25 cellular contexts compared by ENCODE assay signal in the genomic region with DNA sequence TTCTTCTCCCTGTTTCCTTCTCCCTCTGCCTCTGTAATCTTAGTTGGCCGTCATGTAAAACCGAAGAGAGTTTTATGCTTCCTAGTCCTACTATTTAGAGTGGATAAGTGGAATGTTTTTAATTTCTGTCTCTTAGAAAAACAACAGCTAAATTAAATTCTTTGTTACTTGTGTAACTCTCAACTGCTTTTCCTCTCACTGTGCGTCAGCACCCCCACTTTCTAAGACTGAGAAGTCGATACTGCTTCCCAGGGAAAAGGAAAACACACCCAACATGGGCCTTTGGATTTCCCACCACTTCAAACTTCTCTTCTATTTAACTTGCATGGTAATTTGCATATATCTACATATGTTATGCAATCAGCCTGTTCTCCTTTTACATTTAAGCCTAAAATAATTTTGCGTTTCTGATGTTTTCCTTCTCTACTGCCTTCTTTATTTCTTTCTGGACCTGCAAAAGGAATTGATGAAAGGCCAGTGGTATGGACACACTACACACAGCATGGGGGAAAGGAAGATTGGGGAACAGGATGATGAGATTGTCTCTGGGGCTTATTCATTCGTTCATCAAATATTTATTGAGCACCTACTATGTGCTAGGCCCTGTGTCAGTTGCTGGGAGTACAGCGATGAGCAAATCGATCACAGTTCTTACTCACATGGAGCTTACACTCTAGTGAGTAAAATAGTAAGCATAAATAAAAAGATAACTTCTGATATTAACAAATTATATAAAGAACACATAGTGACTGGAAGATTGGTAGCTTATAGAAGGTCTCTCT.
"Had no signal": no experiment of that assay in that cellular context is flagged by ENCODE, and none has a peak within 500 bp of the region (broad histone marks: within the 10 kb centered on the region; RNA-seq: fewer than 3 reads in every experiment).

No MANE protein-coding gene starts in this region.

- DNase-seq: activated CD4-positive, alpha-beta T cell treated with anti-CD3 and anti-CD28 coated beads, Interleukin-2, amount 10 ng/mL, durations not matched to agents 24 days and 14 days; activated CD4-positive, alpha-beta T cell treated with anti-CD3 and anti-CD28 coated beads, Interleukin-2, amount 50 U/mL, for 4 hours; activated CD8-positive, alpha-beta T cell treated with anti-CD3 and anti-CD28 coated beads for 36 hours; activated gamma-delta T cell; activated naive CD4-positive, alpha-beta T cell treated with Interleukin-2 at 50 U/mL for 16 hours; activated T-cell treated with anti-CD3 and anti-CD28 coated beads, Interleukin-2, amount 50 U/mL, for 1 hour; caudate nucleus; NCI-H1092 treated with DMSO at 0.1 percent for 48 hours; NCI-H1417; NCI-H146; NCI-H187; NCI-H2029 treated with DMSO at 0.1 percent for 48 hours; NCI-H2107; NCI-H2171; NCI-H510A; NCI-H748 treated with DMSO at 0.1 percent for 48 hours; NK-92 treated with Interleukin-12 subunit alpha and Interleukin-12 subunit beta, amount 100 ng/mL, for 24 hours; PC-9; T1000; WERI-Rb-1 had no signal

- H3K4me2 ChIP-seq: PC-9 had no signal

- H3K36me3 ChIP-seq: WERI-Rb-1 had no signal

- H3K9me3 Mint-ChIP-seq: activated CD4-positive, alpha-beta T cell treated with anti-CD3 and anti-CD28 coated beads, Interleukin-2, amount 10 ng/mL, durations not matched to agents 24 days and 14 days; activated CD8-positive, alpha-beta T cell treated with anti-CD3 and anti-CD28 coated beads for 36 hours; activated T-helper 2 cell treated with anti-CD3 and anti-CD28 coated beads, Interferon-gamma antibody, Interleukin-2, Interleukin-4, amounts not matched to agents 10 μg/mL and 5 μg/mL and 100 μg/mL, durations not matched to agents 14 hours and 24 hours and 36 hours had no signal

- H3K36me3 Mint-ChIP-seq: activated naive CD4-positive, alpha-beta T cell treated with anti-CD3 and anti-CD28 coated beads, Interleukin-2, amount 50 U/mL, for 72 hours; brain had no signal

- ATAC-seq: activated CD8-positive, alpha-beta T cell treated with anti-CD3 and anti-CD28 coated beads for 36 hours; activated naive CD4-positive, alpha-beta T cell treated with anti-CD3 and anti-CD28 coated beads, Interleukin-2, amount 50 U/mL, for 72 hours; Right ventricle myocardium inferior had no signal

- H3K4me1 Mint-ChIP-seq: activated CD4-positive, alpha-beta T cell treated with anti-CD3 and anti-CD28 coated beads, Interleukin-2, amount 10 ng/mL, durations not matched to agents 24 days and 14 days had no signal

- H3K4me3 Mint-ChIP-seq: activated CD4-positive, alpha-beta T cell treated with anti-CD3 and anti-CD28 coated beads, Interleukin-2, amount 10 ng/mL, durations not matched to agents 24 days and 14 days; activated CD8-positive, alpha-beta T cell treated with anti-CD3 and anti-CD28 coated beads for 36 hours; brain had no signal

- H2AFZ ChIP-seq: PC-9 had no signal

- H3K27ac ChIP-seq: PC-9, RWPE1, WERI-Rb-1 had no signal

- H3K4me3 ChIP-seq: PC-9 had no signal
